Comparison of ENCODE assay signal across 14 cellular contexts in genomic region chr2:10931710-10932255, GRCh38. TPM values are rescaled to one million over a fixed set of nuclear protein-coding genes. Genes with fewer than 3 reads are reported as not detected.
DNase-seq lines count a peak whose midpoint lies in the region; ATAC-seq, FAIRE-seq and TF ChIP-seq lines count a peak whose summit lies in the region.
"Had no signal": no experiment of that assay in that cellular context is flagged by ENCODE, and none has a peak within 500 bp of the region (broad histone marks: within the 10 kb centered on the region; RNA-seq: fewer than 3 reads in every experiment).

No MANE protein-coding gene starts in this region.

- H3K4me3 ChIP-seq in fibroblast of lung (replicated peaks in 1 of 4; ENCODE audit: control extremely low read depth in 1 of 4, insufficient read depth in 1 of 4, low read depth in 3 of 4, low read length in 4 of 4): no peak overlapping the region
- no peak overlapping the region for H3K4me3 ChIP-seq in skeletal muscle cell (ENCODE audit: low read depth, low read length)
- H3K4me3 ChIP-seq: K562 had no signal

- H3K9me3 ChIP-seq in fibroblast of lung (ENCODE audit: control insufficient read depth, insufficient read depth, low read depth, low read length): no peaks in the 10 kb centered on the region

- no peak for TF ChIP-seq CTCF in fibroblast of lung (conservative IDR thresholded peaks at IDR 0.05 in 1 of 2, IDR thresholded peaks at IDR 0.05 in 1 of 2; ENCODE audit: low read depth in 1 of 2, low read length in 2 of 2)

- H3K4me1 ChIP-seq in fibroblast of lung (ENCODE audit: control insufficient read depth, extremely low read depth, insufficient read depth, low read length): peaks cover 34% of the 10 kb centered on the region

- ATAC-seq in HG02588 (IDR thresholded peaks at IDR 0.05; ENCODE audit: unreplicated experiment) (no peak), GM18870 (IDR thresholded peaks at IDR 0.05; ENCODE audit: unreplicated experiment) (no peak)
- ATAC-seq: activated CD8-positive, alpha-beta memory T cell treated with anti-CD3 and anti-CD28 coated beads, Interleukin-2, amount 10 ng/mL, durations not matched to agents 7 days and 5 days; activated naive CD4-positive, alpha-beta T cell treated with anti-CD3 and anti-CD28 coated beads, Interleukin-2, amount 50 U/mL, for 72 hours; K562 had no signal

- no peak overlapping the region for H3K9ac ChIP-seq in fibroblast of lung (ENCODE audit: insufficient read depth, low read length)

- H3K27ac ChIP-seq in fibroblast of lung (ENCODE audit: insufficient read depth, low read length): peak overlapping the region; percentile 52

- H3K4me2 ChIP-seq in fibroblast of lung (ENCODE audit: extremely low read depth, insufficient read depth, low read length): no peak overlapping the region

- H3K27me3 ChIP-seq in fibroblast of lung (ENCODE audit: control insufficient read depth, insufficient read depth, low read length): peaks cover 2% of the 10 kb centered on the region

- no peak overlapping the region for H2AFZ ChIP-seq in fibroblast of lung (ENCODE audit: low read length)

- H3K36me3 ChIP-seq in fibroblast of lung (ENCODE audit: control insufficient read depth, insufficient read depth, low read length): no peaks in the 10 kb centered on the region

- FAIRE-seq in RCC 7860 (lab: Jason Lieb, UNC): peak; percentile 95
- FAIRE-seq: K562 had no signal

- DNase-seq in GM03348 (ENCODE audit: low spot score) (peak; percentile 39), RCC 7860 (ENCODE audit: low spot score) (peak; percentile 97), fibroblast of lung (ENCODE audit: low read depth in 2 of 2) (peak; percentile 84), skeletal muscle cell (ENCODE audit: low read depth) (peak; percentile 16)
- DNase-seq in effector CD8-positive, alpha-beta T cell (lab: John Stamatoyannopoulos, UW): no peak
- DNase-seq in activated CD4-positive, alpha-beta T cell treated with anti-CD3 and anti-CD28 coated beads, Interleukin-2, amount 50 U/mL, for 48 hours: no peak
- DNase-seq: activated CD8-positive, alpha-beta memory T cell treated with anti-CD3 and anti-CD28 coated beads, Interleukin-2, amount 10 ng/mL, durations not matched to agents 7 days and 5 days; cortex of kidney; left cardiac atrium; NCI-H187 treated with DMSO at 0.1 percent for 48 hours had no signal

- H3K79me2 ChIP-seq in fibroblast of lung (ENCODE audit: control insufficient read depth, insufficient read depth, low read length): no peaks in the 10 kb centered on the region

- H4K20me1 ChIP-seq in fibroblast of lung (ENCODE audit: control insufficient read depth, extremely low read depth, insufficient read depth, low read length): no peaks in the 10 kb centered on the region

RNA-seq across cellular contexts. Expression of gene KCNF1, which starts 20.0 kb away (rescaled TPM):
- total RNA-seq in fibroblast of lung: 0.51 and 2.6 TPM in 2 replicates
- 0.22 and 1.7 TPM in 2 replicates for polyA plus RNA-seq in fibroblast of lung
- polyA plus RNA-seq in fibroblast of lung (2012): 0.29 and 3.1 TPM in 2 replicates
- polyA minus RNA-seq in fibroblast of lung (ENCODE audit: low replicate concordance): 0.86 and 5.2 TPM in 2 replicates
- total RNA-seq: activated CD8-positive, alpha-beta memory T cell treated with anti-CD3 and anti-CD28 coated beads, Interleukin-2, amount 10 ng/mL, durations not matched to agents 7 days and 5 days; activated naive CD4-positive, alpha-beta T cell treated with anti-CD3 and anti-CD28 coated beads, Interleukin-2, amount 50 U/mL, for 72 hours; K562 had no signal
- polyA plus RNA-seq: K562 had no signal

Comparison
In these comparisons a context has a peak if more than half of its experiments do, and no peak if none do; other contexts are left out.
1. DNase-seq: peak in GM03348 (single experiment), RCC 7860 (single experiment), fibroblast of lung (2 of 2) and skeletal muscle cell (single experiment); none in effector CD8-positive, alpha-beta T cell (single experiment) and activated CD4-positive, alpha-beta T cell treated with anti-CD3 and anti-CD28 coated beads, Interleukin-2, amount 50 U/mL, for 48 hours (0 of 2).